ENCODE assay signal across 2 cellular contexts in the genomic region with DNA sequence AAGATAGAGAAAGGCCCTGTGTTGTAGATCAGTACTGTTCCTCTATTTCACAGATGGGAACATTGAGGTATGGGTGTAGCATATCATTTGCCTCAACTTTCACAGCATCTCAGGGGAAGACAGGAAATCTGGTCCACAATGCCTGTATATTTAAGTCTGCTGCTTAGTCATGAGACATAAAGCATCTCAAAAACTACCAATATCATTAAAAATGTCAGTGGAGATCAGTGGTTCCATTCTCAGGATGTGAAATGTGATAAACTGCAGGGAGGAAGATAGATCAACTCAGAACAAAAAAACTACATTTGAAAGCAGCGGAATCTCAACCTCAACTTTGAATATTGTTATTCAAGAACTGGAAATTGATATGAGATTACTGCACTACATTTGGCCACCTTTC.
TF ChIP-seq lines count a peak whose summit lies in the region.

No MANE protein-coding gene starts in this region.

TF ChIP-seq in SK-N-SH, 30 proteins besides CTCF, POLR2A, EP300 and RAD21 (continued from another document):
- peak; percentile 71 for TF ChIP-seq PBX3 (IDR thresholded peaks at IDR 0.05)

TF ChIP-seq in SK-N-SH treated with all-trans-retinoic acid at 6 μM for 48 hours, 23 proteins besides CTCF, POLR2A, EP300 and RAD21 (continued from another document):
- no peak for TF ChIP-seq ARNTL (CRISPR knock-in tag; IDR thresholded peaks at IDR 0.05; ENCODE audit: borderline replicate concordance, low read depth)
- TF ChIP-seq ISL1 (CRISPR knock-in tag; IDR thresholded peaks at IDR 0.05), result no peak
- TF ChIP-seq SNAI2 (CRISPR knock-in tag; IDR thresholded peaks at IDR 0.05), result no peak
- TF ChIP-seq, protein P1, sequence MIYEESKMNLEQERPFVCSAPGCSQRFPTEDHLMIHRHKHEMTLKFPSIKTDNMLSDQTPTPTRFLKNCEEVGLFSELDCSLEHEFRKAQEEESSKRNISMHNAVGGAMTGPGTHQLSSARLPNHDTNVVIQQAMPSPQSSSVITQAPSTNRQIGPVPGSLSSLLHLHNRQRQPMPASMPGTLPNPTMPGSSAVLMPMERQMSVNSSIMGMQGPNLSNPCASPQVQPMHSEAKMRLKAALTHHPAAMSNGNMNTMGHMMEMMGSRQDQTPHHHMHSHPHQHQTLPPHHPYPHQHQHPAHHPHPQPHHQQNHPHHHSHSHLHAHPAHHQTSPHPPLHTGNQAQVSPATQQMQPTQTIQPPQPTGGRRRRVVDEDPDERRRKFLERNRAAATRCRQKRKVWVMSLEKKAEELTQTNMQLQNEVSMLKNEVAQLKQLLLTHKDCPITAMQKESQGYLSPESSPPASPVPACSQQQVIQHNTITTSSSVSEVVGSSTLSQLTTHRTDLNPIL (CRISPR knock-in tag; IDR thresholded peaks at IDR 0.05; ENCODE audit: low read depth), result no peak
- no peak for TF ChIP-seq TSHZ2 (CRISPR knock-in tag; IDR thresholded peaks at IDR 0.05)
- no peak for TF ChIP-seq ZFP30 (CRISPR knock-in tag; IDR thresholded peaks at IDR 0.05)
- no peak for TF ChIP-seq ZNF8 (CRISPR knock-in tag; IDR thresholded peaks at IDR 0.05)
- TF ChIP-seq, protein P2, sequence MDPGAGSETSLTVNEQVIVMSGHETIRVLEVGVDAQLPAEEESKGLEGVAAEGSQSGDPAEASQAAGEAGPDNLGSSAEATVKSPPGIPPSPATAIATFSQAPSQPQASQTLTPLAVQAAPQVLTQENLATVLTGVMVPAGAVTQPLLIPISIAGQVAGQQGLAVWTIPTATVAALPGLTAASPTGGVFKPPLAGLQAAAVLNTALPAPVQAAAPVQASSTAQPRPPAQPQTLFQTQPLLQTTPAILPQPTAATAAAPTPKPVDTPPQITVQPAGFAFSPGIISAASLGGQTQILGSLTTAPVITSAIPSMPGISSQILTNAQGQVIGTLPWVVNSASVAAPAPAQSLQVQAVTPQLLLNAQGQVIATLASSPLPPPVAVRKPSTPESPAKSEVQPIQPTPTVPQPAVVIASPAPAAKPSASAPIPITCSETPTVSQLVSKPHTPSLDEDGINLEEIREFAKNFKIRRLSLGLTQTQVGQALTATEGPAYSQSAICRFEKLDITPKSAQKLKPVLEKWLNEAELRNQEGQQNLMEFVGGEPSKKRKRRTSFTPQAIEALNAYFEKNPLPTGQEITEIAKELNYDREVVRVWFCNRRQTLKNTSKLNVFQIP (CRISPR knock-in tag; IDR thresholded peaks at IDR 0.05; ENCODE audit: borderline replicate concordance, low read depth), result no peak
